In the genomic region with DNA sequence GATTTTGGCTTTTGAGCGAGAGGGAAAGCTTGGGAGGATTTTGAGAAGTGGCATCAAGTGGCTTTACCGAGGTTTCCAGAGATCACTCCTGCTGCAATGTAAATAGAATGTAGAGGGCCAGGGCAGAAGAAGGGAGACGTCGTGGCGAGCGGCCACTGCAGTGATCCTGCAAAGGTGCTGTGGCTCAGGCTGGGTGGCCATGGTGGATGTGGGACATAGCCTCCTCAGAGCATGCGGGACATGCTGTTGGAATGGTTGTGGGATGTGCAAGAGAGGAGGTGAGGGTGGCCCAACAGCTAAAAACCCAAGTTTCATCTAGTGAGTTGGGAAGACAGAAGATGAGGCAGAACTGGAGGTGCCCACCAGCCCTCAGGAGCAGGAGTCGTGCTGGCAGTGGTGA, we compare ENCODE assay signal across 31 cellular contexts. TPM values are rescaled to one million over a fixed set of nuclear protein-coding genes. Genes with fewer than 3 reads are reported as not detected.
DNase-seq lines count a peak whose midpoint lies in the region; ATAC-seq, FAIRE-seq and TF ChIP-seq lines count a peak whose summit lies in the region.
"Had no signal": no experiment of that assay in that cellular context is flagged by ENCODE, and none has a peak within 500 bp of the region (broad histone marks: within the 10 kb centered on the region; RNA-seq: fewer than 3 reads in every experiment).

No MANE protein-coding gene starts in this region.

- no peak overlapping the region for H4K91ac ChIP-seq in IMR-90 (ENCODE audit: insufficient read depth, low read depth, low read length)
- H4K91ac ChIP-seq in H1 (replicated peaks; ENCODE audit: insufficient read length, low read length), result no peak overlapping the region
- no peak overlapping the region for H4K91ac ChIP-seq in trophoblast cell (ENCODE audit: low read depth, low read length)

- H3K36me3 ChIP-seq in IMR-90 (ENCODE audit: control insufficient read depth, insufficient read depth, low read length) (no peaks in the 10 kb centered on the region), H1 (ENCODE audit: control insufficient read depth in 2 of 4, insufficient read depth in 4 of 4, low read length in 3 of 4) (no peaks in the 10 kb centered on the region), trophoblast cell (ENCODE audit: control insufficient read depth in 1 of 2, insufficient read depth in 2 of 2, low read length in 2 of 2) (no peaks in the 10 kb centered on the region), HAP-1 (replicated peaks) (no peaks in the 10 kb centered on the region)
- H3K36me3 ChIP-seq: BE2C, BLaER1 had no signal

- H4K5ac ChIP-seq in IMR-90 (ENCODE audit: low read depth, low read length) (no peak overlapping the region), H1 (ENCODE audit: insufficient read length, low read depth, low read length) (no peak overlapping the region)

- ATAC-seq in IMR-90 (ENCODE audit: low read depth) (no peak), GM18907 (IDR thresholded peaks at IDR 0.05; ENCODE audit: unreplicated experiment) (no peak), GM18858 (IDR thresholded peaks at IDR 0.05; ENCODE audit: unreplicated experiment) (no peak), HG02678 (IDR thresholded peaks at IDR 0.05; ENCODE audit: unreplicated experiment) (no peak)
- ATAC-seq: GM12878 had no signal

- TF ChIP-seq POLR2A in IMR-90 (IDR thresholded peaks at IDR 0.05; ENCODE audit: low read depth, low read length) (no peak), H1 (IDR thresholded peaks at IDR 0.05; ENCODE audit: control extremely low read depth in 1 of 2, low read depth in 2 of 2, low read length in 2 of 2) (no peak)

- H3K4me3 ChIP-seq in IMR-90 (ENCODE audit: insufficient read depth, low read depth, low read length) (no peak overlapping the region), H1 (ENCODE audit: extremely low read depth in 1 of 4, insufficient read depth in 2 of 4, low read depth in 3 of 4, low read length in 4 of 4) (no peak overlapping the region), trophoblast cell (ENCODE audit: low read depth, low read length) (peak overlapping the region; percentile 34), HAP-1 (no peak overlapping the region)
- H3K4me3 ChIP-seq: BLaER1, GM12878 had no signal

- TF ChIP-seq EP300 in H1 (IDR thresholded peaks at IDR 0.05; ENCODE audit: borderline replicate concordance in 1 of 2, low read depth in 2 of 2, low read length in 2 of 2), result no peak

- H4K8ac ChIP-seq in IMR-90 (ENCODE audit: low read depth in 2 of 2, low read length in 2 of 2) (no peak overlapping the region), H1 (ENCODE audit: extremely low read depth, insufficient read depth, low read length) (no peak overlapping the region; the same call in 1 of the 2 replicates), trophoblast cell (ENCODE audit: low read depth, low read length) (no peak overlapping the region)

- H3K9ac ChIP-seq in IMR-90 (ENCODE audit: low read depth, low read length), result no peak overlapping the region
- H3K9ac ChIP-seq in H1 (replicated peaks in 1 of 4; ENCODE audit: extremely low read depth in 1 of 4, low read depth in 3 of 4, low read length in 3 of 4), result no peak overlapping the region
- no peak overlapping the region for H3K9ac ChIP-seq in trophoblast cell (ENCODE audit: low read length)
- H3K9ac ChIP-seq: BLaER1 had no signal

- peaks cover 12% of the 10 kb centered on the region; the same call in 1 of the 2 replicates for H3K23me2 ChIP-seq in H1 (ENCODE audit: low read depth, low read length)

- H3K9me3 ChIP-seq in IMR-90 (ENCODE audit: control insufficient read depth, insufficient read depth, low read length) (no peaks in the 10 kb centered on the region), H1 (ENCODE audit: insufficient read depth in 2 of 2, low read depth in 1 of 2, low read length in 1 of 2) (no peaks in the 10 kb centered on the region), trophoblast cell (ENCODE audit: insufficient read depth, low read depth, low read length) (peaks cover 3% of the 10 kb centered on the region), HAP-1 (no peaks in the 10 kb centered on the region)
- H3K9me3 ChIP-seq: BE2C, BLaER1 had no signal

- no peaks in the 10 kb centered on the region for H4K20me1 ChIP-seq in IMR-90 (ENCODE audit: insufficient read depth, low read length)
- H4K20me1 ChIP-seq in H1 (replicated peaks in 1 of 2; ENCODE audit: control insufficient read depth in 1 of 2, insufficient read depth in 2 of 2, low read length in 2 of 2), result no peaks in the 10 kb centered on the region

- H3K4me1 ChIP-seq in IMR-90 (ENCODE audit: control insufficient read depth, insufficient read depth, low read length) (peaks cover 5% of the 10 kb centered on the region), H1 (replicated peaks in 1 of 4; ENCODE audit: control insufficient read depth in 3 of 4, insufficient read depth in 4 of 4, low read length in 3 of 4) (peaks cover 0 to 9% (median 6%) of the 10 kb centered on the region in 4 experiments; a peak in 6 of 7 replicates), trophoblast cell (ENCODE audit: control insufficient read depth in 1 of 2, insufficient read depth in 2 of 2, low read length in 2 of 2) (peaks cover 0 to 9% of the 10 kb centered on the region in 2 experiments), HAP-1 (peaks cover 5% of the 10 kb centered on the region)
- H3K4me1 ChIP-seq: BE2C had no signal

- FAIRE-seq in H1 (lab: Jason Lieb, UNC), result no peak
- FAIRE-seq: A204.1, GM12878, GM12892, GM18507, GM19239 had no signal

- H3K4me2 ChIP-seq in IMR-90 (ENCODE audit: low read depth, low read length), result no peak overlapping the region
- H3K4me2 ChIP-seq in H1 (ENCODE audit: insufficient read depth in 1 of 2, low read depth in 2 of 2, low read length in 2 of 2), result no peak overlapping the region
- H3K4me2 ChIP-seq in trophoblast cell (ENCODE audit: low read length), result no peak overlapping the region
- H3K4me2 ChIP-seq: BLaER1 had no signal

- peaks cover 6% of the 10 kb centered on the region for H3K4me1 Mint-ChIP-seq in neural crest cell

- 96% methylated on average over 5 of the region's 8 CpGs; no CpG with 5 or more reads in 1 of the 2 experiments for WGBS in IMR-90 (ENCODE audit: extremely low coverage in 2 of 2, insufficient read length in 1 of 2), 2 experiments
- WGBS in H1 (ENCODE audit: extremely low coverage in 1 of 2, insufficient coverage in 1 of 2, insufficient read length in 1 of 2, insufficient replicate concordance in 2 of 2, low coverage in 1 of 2, low lambda C conversion rate in 2 of 2, missing lambda C conversion rate in 1 of 2), 2 experiments, result 95% methylated on average over 8 of the region's 8 CpGs; no CpG with 5 or more reads in 1 of the 2 experiments
- no CpG with 5 or more reads among the region's 8 CpGs for WGBS in trophoblast cell (ENCODE audit: extremely low coverage, insufficient coverage, insufficient read length)

- CTCF ChIA-PET in IMR-90 (lab: Yijun Ruan, JAX), result no interaction called here
- CTCF ChIA-PET in H1 (lab: Charles Lee; ENCODE audit: partially characterized antibody), result interaction anchor here (1.3 kb wide), 1 partner anchor 172 kb away, joined by 3 read pairs; no protein-coding TSS in a partner anchor

- H3K36me3 Mint-ChIP-seq in neural crest cell (ENCODE audit: low read depth), result no peaks in the 10 kb centered on the region
- H3K36me3 Mint-ChIP-seq: CD4-positive, CD25-positive, alpha-beta regulatory T cell had no signal

- H2BK12ac ChIP-seq in H1 (ENCODE audit: low read depth, low read length) (no peak overlapping the region), trophoblast cell (ENCODE audit: low read length) (no peak overlapping the region)

- in situ Hi-C loops in IMR-90 (cut with MboI; ENCODE audit: low sequenced_read_pairs), result no loop called here
- in situ Hi-C loops in HAP-1 (cut with MboI; ENCODE audit: low sequenced_read_pairs), result no loop called here

- peaks cover 37% of the 10 kb centered on the region for H3K27me3 Mint-ChIP-seq in neural crest cell (ENCODE audit: low read depth)
- H3K27me3 Mint-ChIP-seq: CD4-positive, alpha-beta memory T cell had no signal

- H2AK5ac ChIP-seq in IMR-90 (ENCODE audit: low read depth, low read length) (peak overlapping the region; percentile 33; the same call in 1 of the 2 replicates), H1 (ENCODE audit: low read depth, low read length) (no peak overlapping the region), trophoblast cell (ENCODE audit: low read length) (no peak overlapping the region)

- no peak for TF ChIP-seq CTCF in IMR-90 (conservative IDR thresholded peaks at IDR 0.05; ENCODE audit: low read depth, low read length)
- no peak for TF ChIP-seq CTCF in H1 (IDR thresholded peaks at IDR 0.05; ENCODE audit: control extremely low read depth in 1 of 3, insufficient read depth in 1 of 3, low read depth in 1 of 3, low read length in 3 of 3)
- TF ChIP-seq CTCF in neural crest cell (conservative IDR thresholded peaks at IDR 0.05), result no peak

- H3K27me3 ChIP-seq in IMR-90 (ENCODE audit: control insufficient read depth, insufficient read depth, low read length) (no peaks in the 10 kb centered on the region), H1 (replicated peaks in 1 of 4; ENCODE audit: control insufficient read depth in 3 of 4, extremely low read depth in 1 of 4, insufficient read depth in 3 of 4, low read length in 3 of 4) (peaks cover 7 to 43% (median 35%) of the 10 kb centered on the region in 4 experiments), trophoblast cell (ENCODE audit: insufficient read depth, low read length) (peaks cover 29% of the 10 kb centered on the region), HAP-1 (ENCODE audit: low read depth) (no peaks in the 10 kb centered on the region)
- H3K27me3 ChIP-seq: BE2C, BLaER1 had no signal

- H3K23ac ChIP-seq in IMR-90 (ENCODE audit: low read depth, low read length), result no peak overlapping the region
- no peak overlapping the region for H3K23ac ChIP-seq in H1 (ENCODE audit: insufficient read length)
- H3K23ac ChIP-seq in trophoblast cell (ENCODE audit: low read length), result no peak overlapping the region

- no peak overlapping the region for H3K4ac ChIP-seq in IMR-90 (ENCODE audit: low read depth, low read length)
- H3K4ac ChIP-seq in H1 (replicated peaks; ENCODE audit: insufficient read length, low read depth, low read length), result peak overlapping the region; percentile 81
- H3K4ac ChIP-seq in trophoblast cell (ENCODE audit: low read depth, low read length), result no peak overlapping the region

- H3K9me1 ChIP-seq in IMR-90 (ENCODE audit: insufficient read depth, low read length), result peaks cover 7% of the 10 kb centered on the region; the same call in 1 of the 2 replicates

- BruUV-seq in IMR-90 (replicated peaks; lab: Mats Ljungman, UMichigan), result no TSS peak

- H3K56ac ChIP-seq in IMR-90 (ENCODE audit: extremely low read depth, insufficient read depth, low read length) (no peak overlapping the region), H1 (replicated peaks; ENCODE audit: insufficient read length, low read depth, low read length) (no peak overlapping the region)

- peaks cover 11 to 30% of the 10 kb centered on the region in 2 experiments; a peak in 3 of 4 replicates for H3K79me1 ChIP-seq in IMR-90 (ENCODE audit: low read depth in 1 of 2, low read length in 2 of 2)
- no peaks in the 10 kb centered on the region for H3K79me1 ChIP-seq in H1 (ENCODE audit: low read depth, low read length)
- H3K79me1 ChIP-seq in trophoblast cell (ENCODE audit: low read length), result no peaks in the 10 kb centered on the region

- H3K18ac ChIP-seq in IMR-90 (ENCODE audit: low read depth, low read length) (no peak overlapping the region), H1 (ENCODE audit: extremely low read depth, low read length) (no peak overlapping the region), trophoblast cell (ENCODE audit: low read length) (no peak overlapping the region)

- no peaks in the 10 kb centered on the region for H3K9me3 Mint-ChIP-seq in neural crest cell
- H3K9me3 Mint-ChIP-seq: CD4-positive, alpha-beta memory T cell had no signal

- no peak overlapping the region for H2AK9ac ChIP-seq in IMR-90 (replicated peaks; ENCODE audit: low read depth, low read length, poor library complexity)

- POLR2A ChIA-PET in IMR-90 (lab: Charles Lee; ENCODE audit: unreplicated experiment), result no interaction called here
- POLR2A ChIA-PET in H1 (lab: Charles Lee; ENCODE audit: partially characterized antibody), result no interaction called here

- no peaks in the 10 kb centered on the region for H3K79me2 ChIP-seq in H1 (ENCODE audit: control insufficient read depth in 1 of 2, insufficient read depth in 2 of 2, low read length in 2 of 2)
- H3K79me2 ChIP-seq in trophoblast cell (ENCODE audit: control insufficient read depth, insufficient read depth, low read length, poor library complexity), result no peaks in the 10 kb centered on the region

- no peak overlapping the region for H2BK120ac ChIP-seq in IMR-90 (ENCODE audit: low read depth, low read length)
- no peak overlapping the region for H2BK120ac ChIP-seq in H1 (replicated peaks; ENCODE audit: low read depth, low read length)
- no peak overlapping the region for H2BK120ac ChIP-seq in trophoblast cell (ENCODE audit: insufficient read depth, low read length, poor library complexity)

- H2AFZ ChIP-seq in IMR-90 (replicated peaks; ENCODE audit: low read length, poor library complexity), result no peak overlapping the region
- H2AFZ ChIP-seq in H1 (ENCODE audit: low read length), result no peak overlapping the region
- H2AFZ ChIP-seq in trophoblast cell (ENCODE audit: insufficient read depth, low read length, poor library complexity), result no peak overlapping the region

- peak overlapping the region; percentile 61 for H3K4me3 Mint-ChIP-seq in neural crest cell
- H3K4me3 Mint-ChIP-seq: CD14-positive monocyte had no signal

- no peak for TF ChIP-seq RAD21 in IMR-90 (IDR thresholded peaks at IDR 0.05; ENCODE audit: low read length)
- no peak for TF ChIP-seq RAD21 in H1 (IDR thresholded peaks at IDR 0.05 in 1 of 2, conservative IDR thresholded peaks at IDR 0.05 in 1 of 2; ENCODE audit: low read depth in 2 of 2, low read length in 2 of 2)

- H3K14ac ChIP-seq in IMR-90 (replicated peaks; ENCODE audit: low read depth, low read length), result no peak overlapping the region
- H3K14ac ChIP-seq in H1 (ENCODE audit: insufficient read length), result no peak overlapping the region
- no peak overlapping the region for H3K14ac ChIP-seq in trophoblast cell (ENCODE audit: low read length)

- no peak overlapping the region for H2BK20ac ChIP-seq in IMR-90 (ENCODE audit: low read depth, low read length)
- H2BK20ac ChIP-seq in H1 (ENCODE audit: low read length), result no peak overlapping the region

- no peak overlapping the region for H4K12ac ChIP-seq in trophoblast cell (ENCODE audit: low read depth, low read length)

- H3K27ac ChIP-seq in IMR-90 (ENCODE audit: insufficient read depth, low read length) (no peak overlapping the region), H1 (ENCODE audit: low read depth, low read length) (no peak overlapping the region), trophoblast cell (ENCODE audit: low read depth, low read length) (no peak overlapping the region)
- H3K27ac ChIP-seq: BLaER1 had no signal

- no peak overlapping the region for H2BK15ac ChIP-seq in IMR-90 (ENCODE audit: low read depth, low read length)
- peak overlapping the region; percentile 53 for H2BK15ac ChIP-seq in H1 (ENCODE audit: low read length)

- no peak overlapping the region for H3K27ac Mint-ChIP-seq in neural crest cell (ENCODE audit: unreplicated experiment)

- H2BK5ac ChIP-seq in IMR-90 (ENCODE audit: low read depth, low read length, poor library complexity, severe bottlenecking) (no peak overlapping the region), H1 (ENCODE audit: low read depth, low read length) (no peak overlapping the region), trophoblast cell (ENCODE audit: low read depth, low read length, poor library complexity) (no peak overlapping the region)

- dilution Hi-C loops in IMR-90 (cut with HindIII; ENCODE audit: low sequenced_read_pairs, unreplicated experiment), result no loop called here

- intact Hi-C loops in IMR-90 (cut with micrococcal nuclease), result no loop called here

- DNase-seq in IMR-90 (no peak), H1 (ENCODE audit: low read depth in 1 of 2, low spot score in 2 of 2) (no peak), neural crest cell (ENCODE audit: low read depth, low spot score) (no peak), trophoblast cell (no peak), HAP-1 (ENCODE audit: low spot score in 2 of 2) (no peak)
- DNase-seq: 8988T; ACHN; BE2C; C1 segment of cervical spinal cord; CD4-positive, alpha-beta memory T cell; CD4-positive, CD25-positive, alpha-beta regulatory T cell; CD8-positive, alpha-beta memory T cell; COR-L47; DMS 273 treated with DMSO at 0.1 percent for 48 hours; DMS153; DMS53; DMS79; DND-41; EL; GDM1 had no signal

RNA-seq across cellular contexts. Expression of a gene that starts 3.1 kb away (rescaled TPM):
- total RNA-seq in IMR-90 (2012; rRNA removed) (12.8 and 13.8 TPM in 2 replicates), neural crest cell (4.9 and 6.8 TPM in 2 replicates)
- polyA plus RNA-seq in IMR-90 (2012; rRNA removed) (16.0 and 16.9 TPM in 2 replicates), H1 (2011; rRNA removed) (1.4 and 2.0 TPM in 2 replicates)
- 8.3 and 9.4 TPM in 2 replicates for polyA plus RNA-seq in IMR-90 (2012; cell fraction: cytosol; rRNA removed)
- polyA plus RNA-seq in IMR-90 (2012; cell fraction: nucleus; rRNA removed; ENCODE audit: low replicate concordance), result 23.5 and 28.3 TPM in 2 replicates
- 2.8 and 3.4 TPM in 2 replicates for total RNA-seq in H1 (2021; fragmentation: NEBNext Ultra II Directional; extraction: Animal tissue kit (Norgen Biotek cat#: 25700))
- 1.5 TPM for polyA plus RNA-seq in H1 (2011; cell fraction: cytosol; rRNA removed)
- polyA plus RNA-seq in H1 (2011; cell fraction: nucleus; rRNA removed), result 2.8 TPM
- 2.0 to 2.7 TPM (median 2.5 TPM) in 4 replicates for polyA plus RNA-seq in H1 (2012, experiment 1 of 2)
- 1.3 TPM for polyA plus RNA-seq in H1 (2012, experiment 2 of 2)
- polyA plus RNA-seq in H1 (2013, experiment 1 of 2), result 1.7 TPM
- polyA plus RNA-seq in H1 (2013, experiment 2 of 2), result 1.8 TPM
- polyA minus RNA-seq in H1 (2011; rRNA and poly(A)+ RNA removed), result 4.0 and 4.1 TPM in 2 replicates
- polyA minus RNA-seq in H1 (2011; cell fraction: cytosol; rRNA and poly(A)+ RNA removed), result 2.3 TPM
- 3.2 TPM for polyA minus RNA-seq in H1 (2011; cell fraction: nucleus; rRNA and poly(A)+ RNA removed)
- polyA plus RNA-seq in trophoblast cell (2013), result 0.07 and 0.18 TPM in 2 replicates
- total RNA-seq: A673 had no signal
